In genomic region chrX:44872817-44873414, GRCh38 we compare ENCODE assay signal across 8 cellular contexts. TPM values are rescaled to one million over a fixed set of nuclear protein-coding genes. Genes with fewer than 3 reads are reported as not detected.
A peak's percentile ranks its signal among the peaks of the same experiment; 100 is the strongest.
DNase-seq lines count a peak whose midpoint lies in the region; ATAC-seq and TF ChIP-seq lines count a peak whose summit lies in the region.

Gene KDM6A (plus strand): TSS chrX:44873188. CDS start chrX:44873552, 364 bp downstream.

- H3K27me3 ChIP-seq in GM06990 (replicated peaks; ENCODE audit: control insufficient read depth, insufficient read depth, low read length): no peaks in the 10 kb centered on the region
- H3K27me3 ChIP-seq in testis: no peaks in the 10 kb centered on the region

- ATAC-seq in HG02588 (IDR thresholded peaks at IDR 0.05; ENCODE audit: unreplicated experiment) (peak; percentile 89), omental fat pad (ENCODE audit: low FRiP score) (peak; percentile 92)

- peaks cover 24% of the 10 kb centered on the region for H3K4me1 Mint-ChIP-seq in activated naive CD8-positive, alpha-beta T cell (ENCODE audit: low read depth)

- no peaks in the 10 kb centered on the region for H3K9me3 Mint-ChIP-seq in activated naive CD8-positive, alpha-beta T cell (ENCODE audit: low read depth)

- no peaks in the 10 kb centered on the region for H3K4me1 ChIP-seq in testis

- peak; percentile 16 for TF ChIP-seq POLR2A in testis (IDR thresholded peaks at IDR 0.05)

- TF ChIP-seq CTCF in GM06990 (IDR thresholded peaks at IDR 0.05; ENCODE audit: insufficient read depth, low read length, poor library complexity, severe bottlenecking) (no peak), omental fat pad (IDR thresholded peaks at IDR 0.05) (no peak), testis (IDR thresholded peaks at IDR 0.05) (no peak)

- H3K36me3 ChIP-seq in GM06990 (ENCODE audit: control insufficient read depth, insufficient read depth, low read length) (no peaks in the 10 kb centered on the region; the same call in 1 of the 2 replicates), testis (ENCODE audit: low read depth, missing control alignments) (no peaks in the 10 kb centered on the region)

- no peaks in the 10 kb centered on the region for H3K9me3 ChIP-seq in testis

- H3K27ac ChIP-seq in testis: peak within 1 kb of the TSS; percentile 98 to 99

- intact Hi-C loops in testis (cut with DNase I; ENCODE audit: low total_unique reads): no loop called here

- peak within 1 kb of the TSS; percentile 99 for H3K27ac Mint-ChIP-seq in activated naive CD8-positive, alpha-beta T cell

- H3K27me3 Mint-ChIP-seq in activated naive CD8-positive, alpha-beta T cell: no peaks in the 10 kb centered on the region

- H3K4me3 ChIP-seq in GM06990 (replicated peaks; ENCODE audit: low read depth, low read length) (peak within 1 kb of the TSS; percentile 75), testis (peak within 1 kb of the TSS; percentile 68 to 78)

- DNase-seq in GM06990 (ENCODE audit: extremely low read depth, insufficient read length) (peak; percentile 100), NCI-H1092 (lab: John Stamatoyannopoulos, UW) (peak; percentile 95), SKM-1 (lab: John Stamatoyannopoulos, UW; ENCODE audit: unreplicated experiment) (peak; percentile 70), glomerular visceral epithelial cell (ENCODE audit: extremely low spot score) (peak; percentile 96), omental fat pad (ENCODE audit: low spot score) (peak; percentile 98), testis (peak; percentile 97)

- 0% methylated on average over 6 to 9 of the region's 61 CpGs for WGBS in testis, 2 donors

- H3K4me3 Mint-ChIP-seq in activated naive CD8-positive, alpha-beta T cell: peak within 1 kb of the TSS; percentile 97

- H3K36me3 Mint-ChIP-seq in activated naive CD8-positive, alpha-beta T cell: no peaks in the 10 kb centered on the region

RNA-seq across cellular contexts. Expression of gene KDM6A, which starts in this region (rescaled TPM):
- 10 to 100 TPM; 24.4 to 41.3 (median 29.9) TPM for total RNA-seq in omental fat pad
- 10 to 100 TPM; 56.7 to 57.7 TPM for total RNA-seq in testis
- 27.2 TPM for polyA plus RNA-seq in testis (ENCODE audit: insufficient read depth, low read depth, low replicate concordance)

Comparison
In these comparisons a context has a peak if more than half of its experiments do, and no peak if none do; other contexts are left out.
1. Peak in every context shown above with its lines: DNase-seq, ATAC-seq, H3K4me3 ChIP-seq and H3K27ac ChIP-seq.